25 cellular contexts compared by ENCODE assay signal in the genomic region with DNA sequence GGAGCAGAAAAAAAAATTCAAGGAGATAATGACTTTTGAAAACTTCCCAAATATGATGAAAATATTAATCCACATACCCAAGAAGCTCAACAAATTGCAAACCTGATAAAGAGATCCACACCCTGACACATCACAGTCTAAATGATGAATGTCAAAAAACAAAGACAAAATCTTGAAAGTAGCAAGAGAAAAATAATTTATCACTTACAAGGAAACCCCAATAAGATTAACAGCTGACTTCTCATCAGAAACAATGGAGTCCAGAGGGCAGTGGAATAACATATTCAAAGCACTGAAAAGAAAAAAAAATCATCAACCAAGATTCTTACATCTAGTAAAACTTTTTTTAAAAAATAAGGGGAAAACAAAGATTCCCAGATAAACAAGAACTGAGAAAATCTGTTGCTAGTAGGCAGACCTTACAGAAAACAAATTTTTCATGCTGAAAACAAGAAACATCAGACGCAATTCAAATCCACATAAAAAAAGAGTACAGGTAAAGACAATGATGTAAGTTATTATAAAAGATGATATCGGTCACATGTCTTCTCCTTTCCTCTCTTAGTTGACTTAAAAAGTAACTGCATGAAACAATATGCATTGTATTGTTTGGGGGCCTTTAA. TPM values are rescaled to one million over a fixed set of nuclear protein-coding genes. Genes with fewer than 3 reads are reported as not detected.
DNase-seq lines count a peak whose midpoint lies in the region; ATAC-seq and TF ChIP-seq lines count a peak whose summit lies in the region.
"Had no signal": no experiment of that assay in that cellular context is flagged by ENCODE, and none has a peak within 500 bp of the region (broad histone marks: within the 10 kb centered on the region; RNA-seq: fewer than 3 reads in every experiment).

No MANE protein-coding gene starts in this region.

- POLR2A ChIA-PET in WTC11 (lab: Charles Lee): no interaction called here
- POLR2A ChIA-PET in activated CD8-positive, alpha-beta T cell treated with anti-CD3 and anti-CD28 coated beads for 36 hours (lab: Charles Lee): interaction anchor here (0.8 kb wide), 1 partner anchor 15 kb away, joined by 3 read pairs; no protein-coding TSS in a partner anchor

- CTCF ChIA-PET in WTC11 (lab: Charles Lee): no interaction called here
- CTCF ChIA-PET in activated CD8-positive, alpha-beta T cell treated with anti-CD3 and anti-CD28 coated beads for 36 hours (lab: Charles Lee): no interaction called here

- H3K4me3 ChIP-seq in fibroblast of the aortic adventitia (ENCODE audit: low read depth, low read length): no peak overlapping the region
- H3K4me3 ChIP-seq: heart right ventricle, mucosa of descending colon, SJSA1 had no signal

- H3K4me3 Mint-ChIP-seq in WTC11: no peak overlapping the region
- H3K4me3 Mint-ChIP-seq in activated CD8-positive, alpha-beta T cell treated with anti-CD3 and anti-CD28 coated beads for 36 hours: no peak overlapping the region
- H3K4me3 Mint-ChIP-seq: activated naive CD4-positive, alpha-beta T cell treated with anti-CD3 and anti-CD28 coated beads, Interleukin-2, amount 10 ng/mL, durations not matched to agents 7 days and 5 days; B cell; HFFc6; nephron; T-cell had no signal

- DNase-seq in NCI-H2171 treated with DMSO at 0.1 percent for 48 hours (lab: John Stamatoyannopoulos, UW) (peak; percentile 1), NCI-H2171 (lab: John Stamatoyannopoulos, UW) (no peak), M059J (ENCODE audit: low read depth) (peak; percentile 10), WTC11 (ENCODE audit: low spot score) (no peak), fibroblast of the aortic adventitia (ENCODE audit: low read depth) (peak; percentile 22), COLO668 (lab: John Stamatoyannopoulos, UW; ENCODE audit: unreplicated experiment) (no peak)
- DNase-seq in activated CD8-positive, alpha-beta T cell treated with anti-CD3 and anti-CD28 coated beads for 36 hours: no peak
- no peak for DNase-seq in stimulated activated CD4-positive, alpha-beta T cell treated with anti-CD3 and anti-CD28 coated beads, Interleukin-2, amount 100 ng/mL, for 48 hours
- DNase-seq: activated CD4-positive, alpha-beta T cell treated with anti-CD3 and anti-CD28 coated beads, Interleukin-2, amount 50 U/mL, for 4 hours; activated naive CD4-positive, alpha-beta T cell treated with anti-CD3 and anti-CD28 coated beads, Interleukin-2, amount 10 ng/mL, durations not matched to agents 7 days and 5 days; effector CD8-positive, alpha-beta T cell; foreskin melanocyte; GDM1; heart right ventricle; HFFc6; mucosa of descending colon; NCI-H1436 treated with DMSO at 0.1 percent for 48 hours; NCI-H2107; NCI-H524; RPMI8226; T-cell; trophoblast cell had no signal

- TF ChIP-seq CTCF in WTC11 (IDR thresholded peaks at IDR 0.05) (no peak), fibroblast of the aortic adventitia (IDR thresholded peaks at IDR 0.05; ENCODE audit: insufficient read depth, low read length) (no peak)
- TF ChIP-seq CTCF in activated CD8-positive, alpha-beta T cell treated with anti-CD3 and anti-CD28 coated beads for 36 hours (IDR thresholded peaks at IDR 0.05): no peak

- intact Hi-C loops in activated CD8-positive, alpha-beta T cell treated with anti-CD3 and anti-CD28 coated beads for 36 hours (cut with micrococcal nuclease): no loop called here

- H3K27ac Mint-ChIP-seq in WTC11: no peak overlapping the region
- H3K27ac Mint-ChIP-seq in activated CD8-positive, alpha-beta T cell treated with anti-CD3 and anti-CD28 coated beads for 36 hours: no peak overlapping the region
- H3K27ac Mint-ChIP-seq: activated naive CD4-positive, alpha-beta T cell treated with anti-CD3 and anti-CD28 coated beads, Interleukin-2, amount 10 ng/mL, durations not matched to agents 7 days and 5 days; B cell; HFFc6; nephron; T-cell had no signal

- no peaks in the 10 kb centered on the region; the same call in 1 of the 2 replicates for H3K27me3 Mint-ChIP-seq in WTC11 (ENCODE audit: low read depth)
- H3K27me3 Mint-ChIP-seq in activated CD8-positive, alpha-beta T cell treated with anti-CD3 and anti-CD28 coated beads for 36 hours: no peaks in the 10 kb centered on the region
- H3K27me3 Mint-ChIP-seq: activated naive CD4-positive, alpha-beta T cell treated with anti-CD3 and anti-CD28 coated beads, Interleukin-2, amount 10 ng/mL, durations not matched to agents 7 days and 5 days; B cell; T-cell had no signal

- H3K36me3 Mint-ChIP-seq in WTC11: peaks cover 33% of the 10 kb centered on the region
- peaks cover 67% of the 10 kb centered on the region for H3K36me3 Mint-ChIP-seq in activated CD8-positive, alpha-beta T cell treated with anti-CD3 and anti-CD28 coated beads for 36 hours (ENCODE audit: low read depth)

- peaks cover 43% of the 10 kb centered on the region for H3K9me3 Mint-ChIP-seq in WTC11
- peaks cover 49% of the 10 kb centered on the region for H3K9me3 Mint-ChIP-seq in activated CD8-positive, alpha-beta T cell treated with anti-CD3 and anti-CD28 coated beads for 36 hours

- peaks cover 19% of the 10 kb centered on the region for H3K4me1 Mint-ChIP-seq in WTC11
- no peaks in the 10 kb centered on the region for H3K4me1 Mint-ChIP-seq in activated CD8-positive, alpha-beta T cell treated with anti-CD3 and anti-CD28 coated beads for 36 hours (ENCODE audit: low read depth)
- H3K4me1 Mint-ChIP-seq: activated naive CD4-positive, alpha-beta T cell treated with anti-CD3 and anti-CD28 coated beads, Interleukin-2, amount 10 ng/mL, durations not matched to agents 7 days and 5 days had no signal

- no peak for ATAC-seq in WTC11
- ATAC-seq in activated CD8-positive, alpha-beta T cell treated with anti-CD3 and anti-CD28 coated beads for 36 hours: no peak
- ATAC-seq: heart right ventricle, mucosa of descending colon, T-cell had no signal

TF ChIP-seq in WTC11, 78 proteins besides CTCF, POLR2A, EP300 and RAD21:
- TF ChIP-seq ZNF317 (CRISPR knock-in tag; IDR thresholded peaks at IDR 0.05; ENCODE audit: borderline replicate concordance, low read depth) (peak; percentile 98), TEAD4 (CRISPR knock-in tag; IDR thresholded peaks at IDR 0.05) (no peak), MXD4 (CRISPR knock-in tag; IDR thresholded peaks at IDR 0.05; ENCODE audit: borderline replicate concordance) (no peak), CREB1 (CRISPR knock-in tag; IDR thresholded peaks at IDR 0.05) (no peak), FOXP4 (CRISPR knock-in tag; IDR thresholded peaks at IDR 0.05) (no peak), ERG (CRISPR knock-in tag; IDR thresholded peaks at IDR 0.05) (no peak)
- TF ChIP-seq, protein P1, sequence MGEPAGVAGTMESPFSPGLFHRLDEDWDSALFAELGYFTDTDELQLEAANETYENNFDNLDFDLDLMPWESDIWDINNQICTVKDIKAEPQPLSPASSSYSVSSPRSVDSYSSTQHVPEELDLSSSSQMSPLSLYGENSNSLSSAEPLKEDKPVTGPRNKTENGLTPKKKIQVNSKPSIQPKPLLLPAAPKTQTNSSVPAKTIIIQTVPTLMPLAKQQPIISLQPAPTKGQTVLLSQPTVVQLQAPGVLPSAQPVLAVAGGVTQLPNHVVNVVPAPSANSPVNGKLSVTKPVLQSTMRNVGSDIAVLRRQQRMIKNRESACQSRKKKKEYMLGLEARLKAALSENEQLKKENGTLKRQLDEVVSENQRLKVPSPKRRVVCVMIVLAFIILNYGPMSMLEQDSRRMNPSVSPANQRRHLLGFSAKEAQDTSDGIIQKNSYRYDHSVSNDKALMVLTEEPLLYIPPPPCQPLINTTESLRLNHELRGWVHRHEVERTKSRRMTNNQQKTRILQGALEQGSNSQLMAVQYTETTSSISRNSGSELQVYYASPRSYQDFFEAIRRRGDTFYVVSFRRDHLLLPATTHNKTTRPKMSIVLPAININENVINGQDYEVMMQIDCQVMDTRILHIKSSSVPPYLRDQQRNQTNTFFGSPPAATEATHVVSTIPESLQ (CRISPR knock-in tag; IDR thresholded peaks at IDR 0.05): no peak

RNA-seq across cellular contexts. Expression of gene SLC66A2, which starts 21.3 kb away (rescaled TPM):
- 28.7 and 30.5 TPM in 2 replicates for total RNA-seq in M059J (2014; rRNA removed; shearing (Covaris generic))
- total RNA-seq in WTC11 (2021) (15.1 to 20.9 TPM (median 18.6 TPM) in 3 replicates), fibroblast of the aortic adventitia (ENCODE audit: low replicate concordance) (15.6 and 24.6 TPM in 2 replicates)
- 10 to 100 TPM; 28.2 to 29.7 TPM for total RNA-seq in activated CD8-positive, alpha-beta T cell treated with anti-CD3 and anti-CD28 coated beads for 36 hours

RNA-seq across cellular contexts. Expression of gene HSBP1L1, which starts 34.3 kb away (rescaled TPM):
- 1.8 and 6.8 TPM in 2 replicates for total RNA-seq in M059J (2014; rRNA removed; shearing (Covaris generic))
- 1.4 to 1.7 TPM (median 1.6 TPM) in 3 replicates for total RNA-seq in WTC11 (2021)
- 2.5 and 7.2 TPM in 2 replicates for total RNA-seq in fibroblast of the aortic adventitia (ENCODE audit: low replicate concordance)
- total RNA-seq in activated CD8-positive, alpha-beta T cell treated with anti-CD3 and anti-CD28 coated beads for 36 hours: 1 to 10 TPM; 5.1 TPM

RNA-seq across cellular contexts. Expression of gene TXNL4A, which starts 58.2 kb away (rescaled TPM):
- total RNA-seq in M059J (2014; rRNA removed; shearing (Covaris generic)): 96.0 and 135 TPM in 2 replicates
- total RNA-seq in WTC11 (2021): 144 to 157 TPM (median 148 TPM) in 3 replicates
- total RNA-seq in fibroblast of the aortic adventitia (ENCODE audit: low replicate concordance): 54.6 and 62.2 TPM in 2 replicates
- 100 to 1,000 TPM; 172 to 189 TPM for total RNA-seq in activated CD8-positive, alpha-beta T cell treated with anti-CD3 and anti-CD28 coated beads for 36 hours

Comparison
In these comparisons a context has a peak if more than half of its experiments do, and no peak if none do; other contexts are left out.
1. DNase-seq: peak in NCI-H2171 treated with DMSO at 0.1 percent for 48 hours (single experiment), M059J (single experiment) and fibroblast of the aortic adventitia (single experiment); none in NCI-H2171 (single experiment), WTC11 (single experiment), activated CD8-positive, alpha-beta T cell treated with anti-CD3 and anti-CD28 coated beads for 36 hours (single experiment), COLO668 (single experiment) and stimulated activated CD4-positive, alpha-beta T cell treated with anti-CD3 and anti-CD28 coated beads, Interleukin-2, amount 100 ng/mL, for 48 hours (0 of 2).